20 cellular contexts compared by ENCODE assay signal in the genomic region with DNA sequence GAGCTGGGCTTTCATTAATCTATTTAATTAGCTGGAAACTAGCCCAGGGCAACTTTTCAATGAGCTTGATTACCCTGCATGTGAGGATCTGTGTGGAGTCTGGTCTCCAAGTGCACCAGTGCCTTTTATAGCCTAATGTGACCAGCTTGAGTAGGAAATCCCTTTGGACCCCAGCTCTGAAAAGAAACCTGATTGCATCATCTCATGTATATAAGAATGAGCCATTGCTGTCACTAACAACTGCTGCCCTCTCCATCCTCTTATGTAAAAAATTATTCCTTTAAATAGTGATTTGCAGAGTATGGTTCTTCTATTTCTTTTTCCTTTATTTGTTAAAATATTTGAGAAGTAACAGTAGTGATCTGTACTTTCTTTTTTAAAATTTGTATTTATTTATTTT.
"Had no signal": no experiment of that assay in that cellular context is flagged by ENCODE, and none has a peak within 500 bp of the region (broad histone marks: within the 10 kb centered on the region; RNA-seq: fewer than 3 reads in every experiment).

No MANE protein-coding gene starts in this region.

- DNase-seq: activated CD4-positive, alpha-beta T cell treated with anti-CD3 and anti-CD28 coated beads for 4 hours; activated CD8-positive, alpha-beta memory T cell treated with anti-CD3 and anti-CD28 coated beads, Interleukin-2, amount 50 U/mL, for 4 hours; activated CD8-positive, alpha-beta T cell treated with anti-CD3 and anti-CD28 coated beads for 36 hours; activated gamma-delta T cell; activated T-cell treated with anti-CD3 and anti-CD28 coated beads, Interleukin-2, amount 50 U/mL, for 48 hours; amniotic stem cell; esophagus squamous epithelium; hippocampal formation; kidney; left lung; mammary epithelial cell; mucosa of descending colon; naive thymus-derived CD4-positive, alpha-beta T cell; stimulated activated naive CD8-positive, alpha-beta T cell treated with anti-CD3 and anti-CD28 coated beads, Interleukin-15, Interleukin-2, amounts not matched to agents 100 U/mL and 50 U/mL, for 24 hours; trophoblast cell had no signal

- H3K4me3 ChIP-seq: coronary artery, esophagus squamous epithelium, left lung, mucosa of descending colon, right atrium auricular region, suprapubic skin had no signal

- ATAC-seq: activated CD8-positive, alpha-beta T cell treated with anti-CD3 and anti-CD28 coated beads for 36 hours; activated naive CD4-positive, alpha-beta T cell treated with anti-CD3 and anti-CD28 coated beads, Interleukin-2, amount 50 U/mL, for 72 hours; left lung; mucosa of descending colon; naive thymus-derived CD4-positive, alpha-beta T cell; stimulated activated naive CD8-positive, alpha-beta T cell treated with anti-CD3 and anti-CD28 coated beads, Interleukin-15, Interleukin-2, amounts not matched to agents 100 U/mL and 50 U/mL, for 24 hours; WTC11 had no signal
